Comparison of ENCODE assay signal across 7 cellular contexts in genomic region chr15:31352283-31352880, GRCh38. TPM values are rescaled to one million over a fixed set of nuclear protein-coding genes. Genes with fewer than 3 reads are reported as not detected.
DNase-seq lines count a peak whose midpoint lies in the region; ATAC-seq and TF ChIP-seq lines count a peak whose summit lies in the region.

No MANE protein-coding gene starts in this region.

- peak overlapping the region; percentile 71 for H3K4me3 Mint-ChIP-seq in HFFc6
- peak overlapping the region; percentile 74 for H3K4me3 Mint-ChIP-seq in stimulated activated effector memory CD8-positive, alpha-beta T cell treated with anti-CD3 and anti-CD28 coated beads, Interleukin-12 subunit alpha, Interleukin-12 subunit beta, amount 100 ng/mL, for 72 hours

- H3K27me3 Mint-ChIP-seq in HFFc6 (ENCODE audit: insufficient read depth) = peaks cover 2% of the 10 kb centered on the region

- H3K27ac Mint-ChIP-seq in HFFc6 = peak overlapping the region; percentile 94
- H3K27ac Mint-ChIP-seq in stimulated activated effector memory CD8-positive, alpha-beta T cell treated with anti-CD3 and anti-CD28 coated beads, Interleukin-12 subunit alpha, Interleukin-12 subunit beta, amount 100 ng/mL, for 72 hours = peak overlapping the region; percentile 99

- intact Hi-C loops in left cardiac atrium (cut with DNase I) = no loop called here

- peaks cover 63% of the 10 kb centered on the region for H3K4me1 Mint-ChIP-seq in HFFc6 (ENCODE audit: low read depth)
- peaks cover 100% of the 10 kb centered on the region for H3K4me1 Mint-ChIP-seq in stimulated activated effector memory CD8-positive, alpha-beta T cell treated with anti-CD3 and anti-CD28 coated beads, Interleukin-12 subunit alpha, Interleukin-12 subunit beta, amount 100 ng/mL, for 72 hours

- DNase-seq in HFFc6 = no peak
- DNase-seq in left cardiac atrium = peak; percentile 52
- DNase-seq in stimulated activated effector memory CD8-positive, alpha-beta T cell treated with anti-CD3 and anti-CD28 coated beads, Interleukin-12 subunit alpha, Interleukin-12 subunit beta, amount 100 ng/mL, for 72 hours (ENCODE audit: low spot score in 2 of 2) = no peak
- DNase-seq in NCI-H345 (lab: John Stamatoyannopoulos, UW) = no peak
- no peak for DNase-seq in NCI-H1105 (lab: John Stamatoyannopoulos, UW)
- no peak for DNase-seq in glomerular visceral epithelial cell (ENCODE audit: extremely low spot score)

- no peak for TF ChIP-seq CTCF in HFFc6 (IDR thresholded peaks at IDR 0.05)

- H3K9me3 Mint-ChIP-seq in HFFc6 = no peaks in the 10 kb centered on the region
- no peaks in the 10 kb centered on the region for H3K9me3 Mint-ChIP-seq in stimulated activated effector memory CD8-positive, alpha-beta T cell treated with anti-CD3 and anti-CD28 coated beads, Interleukin-12 subunit alpha, Interleukin-12 subunit beta, amount 100 ng/mL, for 72 hours

- no peaks in the 10 kb centered on the region for H3K36me3 Mint-ChIP-seq in HFFc6 (ENCODE audit: low read depth)
- peaks cover 92% of the 10 kb centered on the region for H3K36me3 Mint-ChIP-seq in stimulated activated effector memory CD8-positive, alpha-beta T cell treated with anti-CD3 and anti-CD28 coated beads, Interleukin-12 subunit alpha, Interleukin-12 subunit beta, amount 100 ng/mL, for 72 hours

- peak; percentile 24 for ATAC-seq in SK-N-SH treated with all-trans-retinoic acid at 6 μM for 48 hours
- peak; percentile 60 to 72 for ATAC-seq in left cardiac atrium
- peak; percentile 27 for ATAC-seq in stimulated activated effector memory CD8-positive, alpha-beta T cell treated with anti-CD3 and anti-CD28 coated beads, Interleukin-12 subunit alpha, Interleukin-12 subunit beta, amount 100 ng/mL, for 72 hours

TF ChIP-seq in SK-N-SH treated with all-trans-retinoic acid at 6 μM for 48 hours, 23 proteins besides CTCF, POLR2A, EP300 and RAD21:
- TF ChIP-seq TSHZ2 (CRISPR knock-in tag; IDR thresholded peaks at IDR 0.05) (0 out of 2 replicates have a peak, but pooled peaks have one; percentile 7), ZNF565 (CRISPR knock-in tag; conservative IDR thresholded peaks at IDR 0.05; ENCODE audit: low read depth) (no peak)

RNA-seq across cellular contexts. Expression of gene KLF13, which starts 25.7 kb away (rescaled TPM):
- total RNA-seq in HFFc6 (2021; fragmentation: NEBNext Ultra II Directional; extraction: Animal tissue kit (Norgen Biotek cat#: 25700)) = 10 to 100 TPM; 22.5 to 29.1 (median 23.5) TPM
- 10 to 100 TPM; 34.5 to 69.9 TPM for total RNA-seq in left cardiac atrium
